ENCODE assay signal across 10 cellular contexts in genomic region chr2:131035826-131036231, GRCh38. TPM values are rescaled to one million over a fixed set of nuclear protein-coding genes. Genes with fewer than 3 reads are reported as not detected.
DNase-seq lines count a peak whose midpoint lies in the region; TF ChIP-seq lines count a peak whose summit lies in the region.
"Had no signal": no experiment of that assay in that cellular context is flagged by ENCODE, and none has a peak within 500 bp of the region (broad histone marks: within the 10 kb centered on the region; RNA-seq: fewer than 3 reads in every experiment).

No MANE protein-coding gene starts in this region.

- TF ChIP-seq POLR2A in esophagus muscularis mucosa (IDR thresholded peaks at IDR 0.05; ENCODE audit: low read depth) (no peak), ovary (IDR thresholded peaks at IDR 0.05) (no peak)

- TF ChIP-seq EP300 in esophagus muscularis mucosa (IDR thresholded peaks at IDR 0.05), result no peak
- no peak for TF ChIP-seq EP300 in ovary (IDR thresholded peaks at IDR 0.05)

- in situ Hi-C loops in KBM-7 (cut with MboI; ENCODE audit: low pct_unique_long_range_greater_than_20kb, low sequenced_read_pairs), result no loop called here

- no peak overlapping the region for H3K27ac ChIP-seq in ACC112 (ENCODE audit: low read depth, low read length)
- no peak overlapping the region for H3K27ac ChIP-seq in HUES64 (ENCODE audit: low read depth, low read length)
- H3K27ac ChIP-seq in esophagus muscularis mucosa (replicated peaks in 1 of 4), result peak overlapping the region in 3 of 4 donors; percentile 31 to 61 (median 49)
- no peak overlapping the region for H3K27ac ChIP-seq in ovary
- H3K27ac ChIP-seq: C4-2B had no signal

- H2AFZ ChIP-seq in ACC112 (ENCODE audit: low read length, unreplicated experiment), result peak overlapping the region; percentile 43

- no peak overlapping the region for H3K9ac ChIP-seq in HUES64 (ENCODE audit: low read depth, low read length)

- no peaks in the 10 kb centered on the region for H3K9me3 ChIP-seq in HUES64 (ENCODE audit: insufficient read depth, low read depth, low read length)
- no peaks in the 10 kb centered on the region for H3K9me3 ChIP-seq in esophagus muscularis mucosa
- no peaks in the 10 kb centered on the region for H3K9me3 ChIP-seq in ovary

- 69% methylated on average over 10 of the region's 10 CpGs for whole genome bisulfite sequencing in HUES64
- WGBS in esophagus muscularis mucosa, result 42% methylated on average over 7 of the region's 10 CpGs
- WGBS in ovary, 3 donors, result 59 to 73% (median 61%) methylated on average over 10 of the region's 10 CpGs

- no peak for TF ChIP-seq CTCF in esophagus muscularis mucosa (IDR thresholded peaks at IDR 0.05)
- TF ChIP-seq CTCF in ovary (IDR thresholded peaks at IDR 0.05), result no peak

- H3K4me3 ChIP-seq in ACC112 (ENCODE audit: low read depth, low read length) (peak overlapping the region; percentile 77), HUES64 (ENCODE audit: low read length) (peak overlapping the region; percentile 70), esophagus muscularis mucosa (peak overlapping the region; percentile 58 to 68 (median 59)), ovary (peak overlapping the region; percentile 46)

- no peaks in the 10 kb centered on the region for H3K79me2 ChIP-seq in ACC112 (ENCODE audit: control insufficient read depth, insufficient read depth, low read length, unreplicated experiment)

- H3K36me3 ChIP-seq in ACC112 (ENCODE audit: insufficient read depth, low read length), result no peaks in the 10 kb centered on the region
- 0 out of 2 replicates have a peak, but pooled peaks cover 2% of the 10 kb centered on the region for H3K36me3 ChIP-seq in HUES64 (ENCODE audit: insufficient read depth, low read length)
- H3K36me3 ChIP-seq in esophagus muscularis mucosa, result peaks cover 0 to 13% (median under 1%) of the 10 kb centered on the region in 4 donors
- no peaks in the 10 kb centered on the region for H3K36me3 ChIP-seq in ovary

- DNase-seq in esophagus muscularis mucosa (ENCODE audit: extremely low spot score) (no peak), ovary (no peak), NCI-H510A treated with DMSO at 0.1 percent for 48 hours (lab: John Stamatoyannopoulos, UW) (no peak), posterior vena cava (ENCODE audit: low spot score) (no peak), KBM-7 (no peak)
- DNase-seq in stimulated activated naive CD4-positive, alpha-beta T cell treated with Interleukin-2 at 50 U/mL for 16 hours (lab: John Stamatoyannopoulos, UW), result no peak
- DNase-seq: activated CD4-positive, alpha-beta T cell treated with anti-CD3 and anti-CD28 coated beads, Interleukin-2, amount 10 ng/mL, durations not matched to agents 24 days and 14 days had no signal

- H3K27me3 ChIP-seq in ACC112 (ENCODE audit: insufficient read depth, low read length) (peaks cover 11% of the 10 kb centered on the region; the same call in 1 of the 2 replicates), HUES64 (ENCODE audit: insufficient read depth, low read length) (peaks cover 35% of the 10 kb centered on the region), esophagus muscularis mucosa (peaks cover 0 to 7% (median 0%) of the 10 kb centered on the region in 4 donors), ovary (no peaks in the 10 kb centered on the region)

- peaks cover 8% of the 10 kb centered on the region for H3K4me1 ChIP-seq in ACC112 (ENCODE audit: control insufficient read depth, insufficient read depth, low read length, unreplicated experiment)
- no peaks in the 10 kb centered on the region for H3K4me1 ChIP-seq in HUES64 (ENCODE audit: insufficient read depth, low read length)
- H3K4me1 ChIP-seq in esophagus muscularis mucosa, result peaks cover 5 to 41% (median 28%) of the 10 kb centered on the region in 4 donors
- H3K4me1 ChIP-seq in ovary (ENCODE audit: insufficient read depth), result no peaks in the 10 kb centered on the region

- intact Hi-C loops in esophagus muscularis mucosa (cut with DNase I), result no loop called here
- intact Hi-C loops in ovary (cut with DNase I), result no loop called here
- intact Hi-C loops in posterior vena cava (cut with DNase I), result no loop called here

RNA-seq across cellular contexts. Expression of gene FAM168B, which starts 57.4 kb away (rescaled TPM):
- polyA plus RNA-seq in HUES64 (2013, experiment 1 of 2), result 60.9 TPM
- 63.2 TPM for polyA plus RNA-seq in HUES64 (2013, experiment 2 of 2)
- total RNA-seq in esophagus muscularis mucosa, result 100 to 1,000 TPM; 155 to 193 (median 182) TPM
- total RNA-seq in ovary, result 100 to 1,000 TPM in 4 of 7 donors, 10 to 100 TPM in 3; 66.3 to 117 (median 108) TPM
- polyA plus RNA-seq in ovary, result 10 to 100 TPM; 54.4 to 67.0 TPM
- total RNA-seq in posterior vena cava, result 100 to 1,000 TPM in 1 of 2 donors, 10 to 100 TPM in 1; 87.4 to 104 TPM

Comparison
In these comparisons a context has a peak if more than half of its experiments do, and no peak if none do; other contexts are left out.
1. H3K27ac ChIP-seq: peak in esophagus muscularis mucosa (3 of 4); none in ACC112 (single experiment), HUES64 (single experiment) and ovary (0 of 2).
2. Peak in every context shown above with its lines, with median percentiles within 50 percentile points of each other: H3K4me3 ChIP-seq.